8 cellular contexts compared by ENCODE assay signal in the genomic region with DNA sequence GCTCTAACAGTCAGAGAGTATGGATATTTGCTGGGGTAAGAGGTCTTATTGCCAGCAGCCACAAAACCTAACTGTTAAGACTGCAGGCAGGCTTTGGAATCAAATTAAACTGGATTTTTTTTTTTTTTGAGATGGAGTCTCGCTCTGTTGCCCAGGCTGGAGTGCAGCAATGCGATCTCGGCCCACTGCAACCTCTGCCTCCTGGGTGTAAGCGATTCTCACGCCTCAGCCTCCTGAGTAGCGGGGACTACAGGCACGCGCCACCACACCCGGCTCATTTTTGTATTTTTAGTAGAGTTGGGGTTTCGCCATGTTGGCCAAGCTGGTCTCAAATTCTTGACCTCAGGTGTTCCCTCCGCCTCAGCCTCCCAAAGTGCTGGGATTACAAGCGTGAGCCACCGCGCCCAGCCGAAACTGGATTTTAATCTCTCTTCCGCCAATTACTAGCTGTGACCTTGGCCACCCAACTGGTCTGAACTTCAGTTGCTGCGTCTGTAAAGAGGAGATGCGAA. TPM values are rescaled to one million over a fixed set of nuclear protein-coding genes. Genes with fewer than 3 reads are reported as not detected.
A peak's percentile ranks its signal among the peaks of the same experiment; 100 is the strongest.
DNase-seq lines count a peak whose midpoint lies in the region; ATAC-seq and TF ChIP-seq lines count a peak whose summit lies in the region.

No MANE protein-coding gene starts in this region.

- H3K9me3 ChIP-seq in KOPT-K1 (ENCODE audit: insufficient read depth, low read length, poor library complexity, severe bottlenecking), result no peaks in the 10 kb centered on the region

- H3K27ac Mint-ChIP-seq in naive B cell, result peak overlapping the region in 3 of 6 donors; percentile 92 to 97 (median 97)

- DNase-seq in AG04449 (ENCODE audit: low read depth, low spot score) (no peak), choroid plexus epithelial cell (ENCODE audit: low read depth) (no peak), naive B cell (no peak), globus pallidus (ENCODE audit: low spot score) (no peak), 8988T (no peak), inferior parietal cortex (ENCODE audit: extremely low spot score) (no peak)
- no peak for DNase-seq in NK-92 treated with Interleukin-12 subunit alpha and Interleukin-12 subunit beta, amount 100 ng/mL, for 24 hours (lab: John Stamatoyannopoulos, UW)

- H3K36me3 ChIP-seq in KOPT-K1 (ENCODE audit: insufficient read depth, low read length), result peaks cover 39% of the 10 kb centered on the region

- CTCF ChIA-PET in AG04449 (lab: Yijun Ruan, JAX), result interaction anchor here (0.7 to 2.8 kb wide), 10 partner anchors 8 to 166 kb away, joined by 3 to 34 read pairs (median 5); a partner anchor contains a TSS

- peak overlapping the region; percentile 82 for H3K27ac ChIP-seq in KOPT-K1 (ENCODE audit: low read depth, low read length, poor library complexity, severe bottlenecking)

- H3K4me1 Mint-ChIP-seq in naive B cell, result peaks cover 21 to 33% (median 30%) of the 10 kb centered on the region in 3 donors

- H3K4me3 Mint-ChIP-seq in naive B cell, result peak overlapping the region; percentile 91 to 98 (median 95)

- POLR2A ChIA-PET in AG04449 (lab: Yijun Ruan, JAX), result interaction anchor here (1.3 to 1.7 kb wide), 2 partner anchors 9 to 54 kb away, joined by 3 to 15 read pairs; a partner anchor contains a TSS

- H3K36me3 Mint-ChIP-seq in naive B cell, result peaks cover 0 to 12% of the 10 kb centered on the region in 2 donors

- H3K4me3 ChIP-seq in AG04449 (ENCODE audit: low read depth, low read length) (peak overlapping the region; percentile 64), choroid plexus epithelial cell (ENCODE audit: low read depth, low read length) (peak overlapping the region; percentile 99)

- no peak for ATAC-seq in naive B cell (ENCODE audit: low read depth in 2 of 2)

- no peaks in the 10 kb centered on the region for H3K27me3 Mint-ChIP-seq in naive B cell

- H3K9me3 Mint-ChIP-seq in naive B cell, result no peaks in the 10 kb centered on the region

- TF ChIP-seq CTCF in AG04449 (IDR thresholded peaks at IDR 0.05; ENCODE audit: insufficient read depth, low read length, missing control alignments), result no peak
- no peak for TF ChIP-seq CTCF in choroid plexus epithelial cell (conservative IDR thresholded peaks at IDR 0.05; ENCODE audit: low read depth, low read length)

RNA-seq across cellular contexts. Expression of a gene that starts 0.9 kb away (rescaled TPM):
- polyA plus RNA-seq in naive B cell (ENCODE audit: low read depth in 6 of 6), result 10 to 100 TPM; 33.1 to 49.0 (median 39.1) TPM

RNA-seq across cellular contexts. Expression of a gene that starts 1.0 kb away (rescaled TPM):
- 1 to 10 TPM in 3 of 6 donors, under 1 TPM in 2, not detected in 1; 0.39 to 2.3 (median 1.0) TPM for polyA plus RNA-seq in naive B cell (ENCODE audit: low read depth in 6 of 6)

RNA-seq across cellular contexts. Expression of a gene that starts 8.9 kb away (rescaled TPM):
- polyA plus RNA-seq in naive B cell (ENCODE audit: low read depth in 6 of 6), result 1 to 10 TPM; 1.2 to 9.2 (median 4.5) TPM

RNA-seq across cellular contexts. Expression of a gene that starts 10.6 kb away (rescaled TPM):
- polyA plus RNA-seq in naive B cell (ENCODE audit: low read depth in 6 of 6), result 10 to 100 TPM; 20.0 to 35.5 (median 23.5) TPM

RNA-seq across cellular contexts. Expression of a gene that starts 20.5 kb away (rescaled TPM):
- polyA plus RNA-seq in naive B cell (ENCODE audit: low read depth in 6 of 6), result under 1 TPM in 1 of 6 donors, not detected in 5; 0.12 TPM
